Comparison of ENCODE assay signal across 9 cellular contexts in the genomic region with DNA sequence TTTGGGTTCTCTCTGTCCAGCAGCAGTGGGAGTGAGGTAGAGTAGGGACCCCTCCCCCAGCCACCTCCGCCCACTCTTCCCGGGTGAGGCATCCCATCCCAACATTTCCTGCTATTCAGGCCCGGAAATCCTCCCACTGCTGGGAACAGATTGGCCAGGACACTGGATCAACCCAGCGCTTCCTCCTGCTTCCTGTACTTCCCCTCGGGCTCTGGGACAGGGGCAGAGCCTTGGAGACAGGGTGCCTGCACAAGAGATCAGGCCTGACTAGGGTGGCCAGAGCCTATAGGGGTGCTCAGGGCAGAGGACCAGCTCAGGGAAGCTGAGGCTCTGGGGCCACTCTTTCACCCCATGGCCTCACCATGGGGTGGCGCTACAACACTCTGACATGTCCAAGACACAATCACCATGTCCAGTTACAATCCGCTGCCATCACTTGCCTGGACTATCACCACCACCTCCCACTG. TPM values are rescaled to one million over a fixed set of nuclear protein-coding genes. Genes with fewer than 3 reads are reported as not detected.
DNase-seq lines count a peak whose midpoint lies in the region; ATAC-seq and TF ChIP-seq lines count a peak whose summit lies in the region.
"Had no signal": no experiment of that assay in that cellular context is flagged by ENCODE, and none has a peak within 500 bp of the region (broad histone marks: within the 10 kb centered on the region; RNA-seq: fewer than 3 reads in every experiment).

No MANE protein-coding gene starts in this region.

- H3K36me3 ChIP-seq in PC-9 (ENCODE audit: low read depth): no peaks in the 10 kb centered on the region
- peaks cover 5 to 61% (median 12%) of the 10 kb centered on the region in 3 experiments for H3K36me3 ChIP-seq in naive thymus-derived CD4-positive, alpha-beta T cell (ENCODE audit: control insufficient read depth in 2 of 3, insufficient read depth in 3 of 3, low read length in 3 of 3)
- H3K36me3 ChIP-seq: SJCRH30 had no signal

- peak; percentile 72 for ATAC-seq in naive thymus-derived CD4-positive, alpha-beta T cell
- no peak for ATAC-seq in HG02840 (IDR thresholded peaks at IDR 0.05; ENCODE audit: low FRiP score, unreplicated experiment)
- ATAC-seq in HG03571 (IDR thresholded peaks at IDR 0.05; ENCODE audit: unreplicated experiment): no peak

- no peaks in the 10 kb centered on the region for H4K20me1 ChIP-seq in PC-9 (ENCODE audit: insufficient read depth)

- H3K27ac Mint-ChIP-seq in dendritic cell treated with granulocyte-macrophage colony-stimulating factor and Interleukin-4, amounts not matched to agents 40 ng/mL and 50 ng/mL, for 4 days: peak overlapping the region; percentile 51
- H3K27ac Mint-ChIP-seq in naive thymus-derived CD4-positive, alpha-beta T cell: peak overlapping the region in 6 of 9 donors; percentile 71 to 84 (median 78)

- H3K36me3 Mint-ChIP-seq in dendritic cell treated with granulocyte-macrophage colony-stimulating factor and Interleukin-4, amounts not matched to agents 40 ng/mL and 50 ng/mL, for 4 days (ENCODE audit: low read depth): peaks cover 48% of the 10 kb centered on the region
- H3K36me3 Mint-ChIP-seq in naive thymus-derived CD4-positive, alpha-beta T cell: peaks cover 0 to 43% (median 15%) of the 10 kb centered on the region in 5 donors

- H3K4me3 Mint-ChIP-seq in dendritic cell treated with granulocyte-macrophage colony-stimulating factor and Interleukin-4, amounts not matched to agents 40 ng/mL and 50 ng/mL, for 4 days: no peak overlapping the region
- peak overlapping the region in 2 of 10 donors; percentile 36 to 45 for H3K4me3 Mint-ChIP-seq in naive thymus-derived CD4-positive, alpha-beta T cell

- H3K27me3 ChIP-seq in PC-9 (ENCODE audit: insufficient read depth, low read depth): peaks cover 40% of the 10 kb centered on the region
- H3K27me3 ChIP-seq in naive thymus-derived CD4-positive, alpha-beta T cell (ENCODE audit: control insufficient read depth in 2 of 2, insufficient read depth in 2 of 2, low read length in 2 of 2): no peaks in the 10 kb centered on the region

- no peak overlapping the region for H2AFZ ChIP-seq in PC-9

- H3K79me2 ChIP-seq in PC-9 (ENCODE audit: low read depth): no peaks in the 10 kb centered on the region

- CTCF ChIA-PET in PC-9 (lab: Charles Lee): no interaction called here
- CTCF ChIA-PET in naive thymus-derived CD4-positive, alpha-beta T cell (lab: Charles Lee): interaction anchor here (0.8 to 1.3 kb wide), 4 partner anchors 16 to 157 kb away, joined by 3 read pairs; no protein-coding TSS in a partner anchor

- no peaks in the 10 kb centered on the region for H3F3A ChIP-seq in PC-9 (ENCODE audit: insufficient read depth, low read depth)

- DNase-seq in GM12864 (ENCODE audit: low read depth) (no peak), PC-9 (peak in 1 of 2 experiments; percentile 45)
- DNase-seq in naive thymus-derived CD4-positive, alpha-beta T cell: peak in 1 of 9 donors; percentile 48
- DNase-seq in central memory CD4-positive, alpha-beta T cell: no peak
- no peak for DNase-seq in stimulated activated CD4-positive, alpha-beta T cell treated with anti-CD3 and anti-CD28 coated beads, Interleukin-2, amount 100 ng/mL, for 48 hours

- no TSS peak for BruUV-seq in PC-9 (replicated peaks; lab: Mats Ljungman, UMichigan)

- no peaks in the 10 kb centered on the region for H3K9me3 Mint-ChIP-seq in dendritic cell treated with granulocyte-macrophage colony-stimulating factor and Interleukin-4, amounts not matched to agents 40 ng/mL and 50 ng/mL, for 4 days
- H3K9me3 Mint-ChIP-seq in naive thymus-derived CD4-positive, alpha-beta T cell: peaks cover 0 to 1% (median 0%) of the 10 kb centered on the region in 11 donors

- no peaks in the 10 kb centered on the region for H3K9me3 ChIP-seq in PC-9 (ENCODE audit: insufficient read depth, low read depth)
- no peaks in the 10 kb centered on the region for H3K9me3 ChIP-seq in naive thymus-derived CD4-positive, alpha-beta T cell (ENCODE audit: control insufficient read depth in 2 of 3, low read length in 3 of 3)
- H3K9me3 ChIP-seq: SJCRH30 had no signal

- peaks cover 77% of the 10 kb centered on the region for H3K4me1 Mint-ChIP-seq in dendritic cell treated with granulocyte-macrophage colony-stimulating factor and Interleukin-4, amounts not matched to agents 40 ng/mL and 50 ng/mL, for 4 days (ENCODE audit: low read depth)
- H3K4me1 Mint-ChIP-seq in naive thymus-derived CD4-positive, alpha-beta T cell: peaks cover 51 to 67% (median 64%) of the 10 kb centered on the region in 7 donors

- H3K4me3 ChIP-seq in GM12864 (ENCODE audit: low read depth, low read length) (no peak overlapping the region), PC-9 (no peak overlapping the region)
- no peak overlapping the region for H3K4me3 ChIP-seq in naive thymus-derived CD4-positive, alpha-beta T cell (ENCODE audit: low read length)
- H3K4me3 ChIP-seq: SJCRH30 had no signal

- intact Hi-C loops in PC-9 (cut with micrococcal nuclease; ENCODE audit: unreplicated experiment): no loop called here
- intact Hi-C loops in dendritic cell treated with granulocyte-macrophage colony-stimulating factor and Interleukin-4, amounts not matched to agents 40 ng/mL and 50 ng/mL, for 4 days (cut with micrococcal nuclease): loop anchor here (1.0 to 5.0 kb wide), 2 partner anchors 19 to 33 kb away; no protein-coding TSS in a partner anchor
- intact Hi-C loops in naive thymus-derived CD4-positive, alpha-beta T cell (cut with micrococcal nuclease): no loop called here

- TF ChIP-seq CTCF in GM12864 (IDR thresholded peaks at IDR 0.05; ENCODE audit: low read depth, low read length, missing control alignments) (peak; percentile 63), PC-9 (conservative IDR thresholded peaks at IDR 0.05) (peak; percentile 53)

- H3K27me3 Mint-ChIP-seq in dendritic cell treated with granulocyte-macrophage colony-stimulating factor and Interleukin-4, amounts not matched to agents 40 ng/mL and 50 ng/mL, for 4 days: no peaks in the 10 kb centered on the region
- H3K27me3 Mint-ChIP-seq in naive thymus-derived CD4-positive, alpha-beta T cell: no peaks in the 10 kb centered on the region

- H3K9me2 ChIP-seq in PC-9 (ENCODE audit: insufficient read depth): no peaks in the 10 kb centered on the region

- no peak overlapping the region for H3K27ac ChIP-seq in PC-9
- peak overlapping the region; percentile 46 for H3K27ac ChIP-seq in naive thymus-derived CD4-positive, alpha-beta T cell (ENCODE audit: low read depth, low read length)
- H3K27ac ChIP-seq: SJCRH30 had no signal

- H3K4me2 ChIP-seq in PC-9: no peak overlapping the region

- H3K4me1 ChIP-seq in PC-9 (replicated peaks; ENCODE audit: insufficient read depth): no peaks in the 10 kb centered on the region
- H3K4me1 ChIP-seq in naive thymus-derived CD4-positive, alpha-beta T cell (ENCODE audit: control insufficient read depth in 2 of 2, insufficient read depth in 2 of 2, low read length in 2 of 2): peaks cover 24 to 28% of the 10 kb centered on the region in 2 donors

- POLR2A ChIA-PET in PC-9 (lab: Charles Lee; ENCODE audit: unreplicated experiment): no interaction called here
- POLR2A ChIA-PET in naive thymus-derived CD4-positive, alpha-beta T cell (lab: Charles Lee): interaction anchor here (1.0 to 11.2 kb wide), 3 partner anchors 8 to 20 kb away, joined by 3 to 99 read pairs (median 6); partner anchors contain the start of genes CDK9 and SH2D3C

RNA-seq across cellular contexts. Expression of gene SH2D3C, which starts 14.5 kb away (rescaled TPM):
- total RNA-seq in PC-9 (2021): 0.75 and 0.79 TPM in 2 replicates
- 10 to 100 TPM; 26.1 to 68.3 (median 51.9) TPM for total RNA-seq in naive thymus-derived CD4-positive, alpha-beta T cell
- polyA plus RNA-seq in naive thymus-derived CD4-positive, alpha-beta T cell: 10 to 100 TPM; 20.9 to 72.9 TPM

RNA-seq across cellular contexts. Expression of gene CDK9, which starts 21.9 kb away (rescaled TPM):
- total RNA-seq in PC-9 (2021): 92.5 and 93.8 TPM in 2 replicates
- total RNA-seq in naive thymus-derived CD4-positive, alpha-beta T cell: 100 to 1,000 TPM; 110 to 135 (median 134) TPM
- 10 to 100 TPM; 37.5 to 65.9 TPM for polyA plus RNA-seq in naive thymus-derived CD4-positive, alpha-beta T cell

RNA-seq across cellular contexts. Expression of gene TOR2A, which starts 28.9 kb away (rescaled TPM):
- total RNA-seq in PC-9 (2021): 16.4 and 19.7 TPM in 2 replicates
- 10 to 100 TPM in 4 of 5 experiments, 1 to 10 TPM in 1; 9.5 to 22.3 (median 10.8) TPM for total RNA-seq in naive thymus-derived CD4-positive, alpha-beta T cell
- 10 to 100 TPM; 16.6 to 20.2 TPM for polyA plus RNA-seq in naive thymus-derived CD4-positive, alpha-beta T cell

RNA-seq across cellular contexts. Expression of gene FPGS, which starts 38.7 kb away (rescaled TPM):
- total RNA-seq in PC-9 (2021): 152 and 191 TPM in 2 replicates
- total RNA-seq in naive thymus-derived CD4-positive, alpha-beta T cell: 100 to 1,000 TPM in 2 of 5 experiments, 10 to 100 TPM in 3; 90.4 to 123 (median 95.4) TPM
- 10 to 100 TPM; 37.3 to 51.4 TPM for polyA plus RNA-seq in naive thymus-derived CD4-positive, alpha-beta T cell

RNA-seq across cellular contexts. Expression of gene TTC16, which starts 48.1 kb away (rescaled TPM):
- total RNA-seq in PC-9 (2021): 0.26 and 0.40 TPM in 2 replicates
- total RNA-seq in naive thymus-derived CD4-positive, alpha-beta T cell: 1 to 10 TPM in 4 of 5 experiments, under 1 TPM in 1; 0.29 to 9.9 (median 4.6) TPM
- polyA plus RNA-seq in naive thymus-derived CD4-positive, alpha-beta T cell: 1 to 10 TPM in 1 of 2 donors, under 1 TPM in 1; 0.73 to 1.7 TPM
- total RNA-seq: SJCRH30 had no signal

Comparison
In these comparisons a context has a peak if more than half of its experiments do, and no peak if none do; other contexts are left out.
1. RNA of gene SH2D3C, which starts 14.5 kb away (total RNA-seq): 26.1 to 68.3 TPM in naive thymus-derived CD4-positive, alpha-beta T cell; 0.75 to 0.79 TPM in PC-9; every median in the first group is over 10 times any median in the second.